In the genomic region with DNA sequence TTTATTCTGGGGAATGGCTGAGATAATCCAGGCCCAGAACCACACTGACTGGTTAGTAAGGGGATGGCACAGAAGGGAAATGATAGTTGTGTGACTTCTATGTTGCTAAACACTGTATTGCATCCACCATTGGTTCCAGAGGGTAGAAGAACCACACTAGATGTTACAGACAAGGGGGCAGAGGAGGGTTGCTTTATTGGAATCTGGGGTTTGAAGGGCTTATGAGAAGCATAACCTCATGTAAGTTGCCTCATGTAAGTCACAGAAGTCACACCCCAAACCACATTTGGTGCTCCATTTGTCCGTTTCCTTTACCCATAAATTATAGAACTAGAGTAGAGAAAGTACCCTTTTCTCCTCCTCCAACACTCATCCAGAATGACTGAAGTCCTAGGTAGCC, we compare ENCODE assay signal across 14 cellular contexts. TPM values are rescaled to one million over a fixed set of nuclear protein-coding genes. Genes with fewer than 3 reads are reported as not detected.
DNase-seq lines count a peak whose midpoint lies in the region; ATAC-seq and TF ChIP-seq lines count a peak whose summit lies in the region.
"Had no signal": no experiment of that assay in that cellular context is flagged by ENCODE, and none has a peak within 500 bp of the region (broad histone marks: within the 10 kb centered on the region; RNA-seq: fewer than 3 reads in every experiment).

No MANE protein-coding gene starts in this region.

- no peaks in the 10 kb centered on the region for H3K9me3 Mint-ChIP-seq in activated T-helper 17 cell treated with anti-CD3 and anti-CD28 coated beads, Interleukin-2, amount 50 U/mL, for 72 hours
- H3K9me3 Mint-ChIP-seq in stimulated activated memory B cell treated with anti-CD40 and anti-IgM and Interleukin-4, amounts not matched to agents 10 μg/mL and 1 μg/mL and 100 μg/mL, for 72 hours: no peaks in the 10 kb centered on the region
- no peaks in the 10 kb centered on the region for H3K9me3 Mint-ChIP-seq in type B pancreatic cell

- TF ChIP-seq CTCF in GM12865 (IDR thresholded peaks at IDR 0.05; ENCODE audit: insufficient read depth, low read depth, low read length, missing control alignments) (no peak), type B pancreatic cell (conservative IDR thresholded peaks at IDR 0.05) (no peak), brain microvascular endothelial cell (IDR thresholded peaks at IDR 0.05; ENCODE audit: low read depth, low read length, missing control alignments) (no peak), RWPE1 (conservative IDR thresholded peaks at IDR 0.05; ENCODE audit: low read depth) (no peak)

- no peaks in the 10 kb centered on the region for H3K36me3 ChIP-seq in brain microvascular endothelial cell (replicated peaks)
- H3K36me3 ChIP-seq: MG63, pancreas had no signal

- peak; percentile 61 for DNase-seq in GM12865 (ENCODE audit: low read depth)
- peak; percentile 24 for DNase-seq in NAMALWA (ENCODE audit: low spot score)
- DNase-seq in type B pancreatic cell (ENCODE audit: extremely low spot score, unreplicated experiment): no peak
- no peak for DNase-seq in brain microvascular endothelial cell
- DNase-seq in RWPE1 (ENCODE audit: low spot score): no peak
- DNase-seq: activated CD4-positive, alpha-beta T cell treated with anti-CD3 and anti-CD28 coated beads, Interleukin-2, amount 50 U/mL, for 4 hours; effector memory CD4-positive, alpha-beta T cell; MG63; NCI-H524; pancreas; SK-N-SH; stimulated activated naive CD4-positive, alpha-beta T cell had no signal

- H3K4me3 ChIP-seq in GM12865 (ENCODE audit: low read depth, low read length) (0 out of 2 replicates have a peak overlapping the region, but pooled peaks have one; percentile 31), brain microvascular endothelial cell (ENCODE audit: low read depth, low read length) (no peak overlapping the region)
- H3K4me3 ChIP-seq: MG63, pancreas had no signal

- peaks cover 12% of the 10 kb centered on the region for H3K36me3 Mint-ChIP-seq in activated T-helper 17 cell treated with anti-CD3 and anti-CD28 coated beads, Interleukin-2, amount 50 U/mL, for 72 hours (ENCODE audit: low read depth)
- peaks cover 16% of the 10 kb centered on the region for H3K36me3 Mint-ChIP-seq in stimulated activated memory B cell treated with anti-CD40 and anti-IgM and Interleukin-4, amounts not matched to agents 10 μg/mL and 1 μg/mL and 100 μg/mL, for 72 hours
- no peaks in the 10 kb centered on the region for H3K36me3 Mint-ChIP-seq in type B pancreatic cell

- H3K27me3 Mint-ChIP-seq in activated T-helper 17 cell treated with anti-CD3 and anti-CD28 coated beads, Interleukin-2, amount 50 U/mL, for 72 hours: no peaks in the 10 kb centered on the region
- H3K27me3 Mint-ChIP-seq in stimulated activated memory B cell treated with anti-CD40 and anti-IgM and Interleukin-4, amounts not matched to agents 10 μg/mL and 1 μg/mL and 100 μg/mL, for 72 hours: no peaks in the 10 kb centered on the region
- H3K27me3 Mint-ChIP-seq in type B pancreatic cell: no peaks in the 10 kb centered on the region

- CTCF ChIA-PET in RWPE1 (lab: Yijun Ruan, JAX): interaction anchor here (1.0 kb wide), 1 partner anchor 23 kb away, joined by 4 read pairs; no protein-coding TSS in a partner anchor

- in situ Hi-C loops in brain microvascular endothelial cell (cut with HindIII; ENCODE audit: low pct_ligation_motif_present, low sequenced_read_pairs): no loop called here

- POLR2A ChIA-PET in RWPE1 (lab: Yijun Ruan, JAX; ENCODE audit: low non-redundant PET): no interaction called here

- H3K4me3 Mint-ChIP-seq in activated T-helper 17 cell treated with anti-CD3 and anti-CD28 coated beads, Interleukin-2, amount 50 U/mL, for 72 hours: peak overlapping the region; percentile 65
- no peak overlapping the region for H3K4me3 Mint-ChIP-seq in stimulated activated memory B cell treated with anti-CD40 and anti-IgM and Interleukin-4, amounts not matched to agents 10 μg/mL and 1 μg/mL and 100 μg/mL, for 72 hours
- H3K4me3 Mint-ChIP-seq in type B pancreatic cell: no peak overlapping the region

- H3K4me1 Mint-ChIP-seq in activated T-helper 17 cell treated with anti-CD3 and anti-CD28 coated beads, Interleukin-2, amount 50 U/mL, for 72 hours: peaks cover 34% of the 10 kb centered on the region
- H3K4me1 Mint-ChIP-seq in stimulated activated memory B cell treated with anti-CD40 and anti-IgM and Interleukin-4, amounts not matched to agents 10 μg/mL and 1 μg/mL and 100 μg/mL, for 72 hours: peaks cover 60% of the 10 kb centered on the region
- H3K4me1 Mint-ChIP-seq in type B pancreatic cell (ENCODE audit: unreplicated experiment): peaks cover 4% of the 10 kb centered on the region

- peak; percentile 15 for ATAC-seq in activated T-helper 17 cell treated with anti-CD3 and anti-CD28 coated beads, Interleukin-2, amount 50 U/mL, for 72 hours (replicated peaks)
- no peak for ATAC-seq in stimulated activated memory B cell treated with anti-CD40 and anti-IgM and Interleukin-4, amounts not matched to agents 10 μg/mL and 1 μg/mL and 100 μg/mL, for 72 hours
- ATAC-seq: pancreas had no signal

- H3K27me3 ChIP-seq in brain microvascular endothelial cell (replicated peaks): no peaks in the 10 kb centered on the region
- H3K27me3 ChIP-seq: MG63, pancreas had no signal

- H3K27ac ChIP-seq in brain microvascular endothelial cell (no peak overlapping the region), RWPE1 (no peak overlapping the region)
- H3K27ac ChIP-seq: pancreas had no signal

- H3K27ac Mint-ChIP-seq in activated T-helper 17 cell treated with anti-CD3 and anti-CD28 coated beads, Interleukin-2, amount 50 U/mL, for 72 hours: peak overlapping the region; percentile 80
- H3K27ac Mint-ChIP-seq in stimulated activated memory B cell treated with anti-CD40 and anti-IgM and Interleukin-4, amounts not matched to agents 10 μg/mL and 1 μg/mL and 100 μg/mL, for 72 hours: peak overlapping the region; percentile 66
- no peak overlapping the region for H3K27ac Mint-ChIP-seq in type B pancreatic cell

RNA-seq across cellular contexts. Expression of a gene that starts 5.5 kb away (rescaled TPM):
- total RNA-seq in activated T-helper 17 cell treated with anti-CD3 and anti-CD28 coated beads, Interleukin-2, amount 50 U/mL, for 72 hours: 100 to 1,000 TPM; 295 to 386 TPM
- total RNA-seq in type B pancreatic cell (ENCODE audit: low replicate concordance): 171 and 172 TPM in 2 replicates

Comparison
In these comparisons a context has a peak if more than half of its experiments do, and no peak if none do; other contexts are left out.
1. DNase-seq: peak in GM12865 (single experiment) and NAMALWA (single experiment); none in type B pancreatic cell (single experiment), brain microvascular endothelial cell (single experiment) and RWPE1 (single experiment).